In the genomic region with DNA sequence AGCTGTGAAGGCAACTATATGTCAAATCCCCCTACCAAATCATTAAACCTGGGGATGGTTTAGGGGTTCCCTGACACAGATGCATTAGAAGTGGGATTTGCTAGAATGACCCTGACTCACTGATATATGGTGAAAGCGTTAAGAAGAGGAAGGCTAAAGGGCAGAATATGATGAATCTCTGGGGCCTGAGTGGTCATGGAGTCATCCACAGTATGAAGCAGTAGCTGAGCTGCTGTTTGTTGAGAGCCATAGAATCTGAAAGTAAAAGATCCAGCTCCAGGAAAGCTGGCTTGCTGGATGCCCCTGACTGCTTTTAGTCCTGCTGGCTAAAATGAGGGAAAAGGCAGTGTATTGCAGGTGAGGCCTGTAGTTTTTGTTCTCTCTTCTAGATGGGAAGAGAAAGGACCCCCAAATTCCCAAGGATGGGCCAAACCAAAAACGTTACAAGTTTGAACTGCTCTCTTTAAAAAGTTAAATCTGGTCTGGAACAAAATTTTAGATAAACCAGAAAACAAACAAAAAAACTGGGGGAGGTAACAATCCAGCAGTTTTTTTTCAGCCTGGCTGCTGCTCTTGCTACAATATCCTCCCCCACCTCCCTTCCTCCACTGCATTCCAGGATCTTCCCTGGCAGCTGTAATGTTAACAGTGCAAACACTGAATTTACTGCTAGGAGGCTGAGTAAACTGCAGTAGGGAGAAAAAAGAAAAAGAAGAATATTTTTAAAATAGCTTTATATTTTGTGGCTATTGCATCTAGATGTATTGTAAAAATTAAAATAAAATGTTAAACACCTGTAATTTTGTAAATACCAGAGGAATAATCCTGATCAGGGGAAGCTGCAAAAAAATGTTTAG, we compare ENCODE assay signal across 15 cellular contexts. TPM values are rescaled to one million over a fixed set of nuclear protein-coding genes. Genes with fewer than 3 reads are reported as not detected.
DNase-seq lines count a peak whose midpoint lies in the region; ATAC-seq, FAIRE-seq and TF ChIP-seq lines count a peak whose summit lies in the region.
"Had no signal": no experiment of that assay in that cellular context is flagged by ENCODE, and none has a peak within 500 bp of the region (broad histone marks: within the 10 kb centered on the region; RNA-seq: fewer than 3 reads in every experiment).

No MANE protein-coding gene starts in this region.

- H3K27me3 Mint-ChIP-seq in activated T-cell treated with anti-CD3 and anti-CD28 coated beads, Interleukin-2, amount 50 U/mL, for 72 hours (ENCODE audit: low read depth): no peaks in the 10 kb centered on the region
- H3K27me3 Mint-ChIP-seq in activated T-cell treated with anti-CD3 and anti-CD28 coated beads, Interleukin-2, amount 50 U/mL, for 4 hours (ENCODE audit: low read depth): no peaks in the 10 kb centered on the region
- H3K27me3 Mint-ChIP-seq: central memory CD8-positive, alpha-beta T cell; naive B cell had no signal

- H3K27me3 ChIP-seq in upper lobe of right lung: no peaks in the 10 kb centered on the region

- H3K36me3 Mint-ChIP-seq in activated T-cell treated with anti-CD3 and anti-CD28 coated beads, Interleukin-2, amount 50 U/mL, for 72 hours (ENCODE audit: insufficient read depth in 2 of 2): peaks cover 7 to 31% of the 10 kb centered on the region in 2 donors
- H3K36me3 Mint-ChIP-seq in activated T-cell treated with anti-CD3 and anti-CD28 coated beads, Interleukin-2, amount 50 U/mL, for 4 hours (ENCODE audit: insufficient read depth): peaks cover 54% of the 10 kb centered on the region

- H3K4me1 Mint-ChIP-seq in activated T-cell treated with anti-CD3 and anti-CD28 coated beads, Interleukin-2, amount 50 U/mL, for 72 hours (ENCODE audit: low read depth): peaks cover 31% of the 10 kb centered on the region
- peaks cover 29% of the 10 kb centered on the region for H3K4me1 Mint-ChIP-seq in activated T-cell treated with anti-CD3 and anti-CD28 coated beads, Interleukin-2, amount 50 U/mL, for 4 hours (ENCODE audit: low read depth)

- H3K36me3 ChIP-seq in upper lobe of right lung: peaks cover 29% of the 10 kb centered on the region

- no peak for FAIRE-seq in RCC 7860 (lab: Jason Lieb, UNC)
- FAIRE-seq: GM18507 had no signal

- H3K9me3 Mint-ChIP-seq in activated T-cell treated with anti-CD3 and anti-CD28 coated beads, Interleukin-2, amount 50 U/mL, for 72 hours: peaks cover 0 to 2% of the 10 kb centered on the region in 2 donors
- H3K9me3 Mint-ChIP-seq in activated T-cell treated with anti-CD3 and anti-CD28 coated beads, Interleukin-2, amount 50 U/mL, for 4 hours: no peaks in the 10 kb centered on the region
- H3K9me3 Mint-ChIP-seq: central memory CD8-positive, alpha-beta T cell; naive B cell had no signal

- H3K27ac Mint-ChIP-seq in activated T-cell treated with anti-CD3 and anti-CD28 coated beads, Interleukin-2, amount 50 U/mL, for 72 hours: peak overlapping the region; percentile 24
- H3K27ac Mint-ChIP-seq: naive B cell had no signal

- intact Hi-C loops in upper lobe of right lung (cut with DNase I): no loop called here

- TF ChIP-seq CTCF in fibroblast of mammary gland (conservative IDR thresholded peaks at IDR 0.05; ENCODE audit: control insufficient read depth, insufficient read depth, low read depth, low read length) (no peak), upper lobe of right lung (IDR thresholded peaks at IDR 0.05) (no peak)

- no peak for DNase-seq in activated T-cell treated with anti-CD3 and anti-CD28 coated beads, Interleukin-2, amount 50 U/mL, for 72 hours
- DNase-seq in activated T-cell treated with anti-CD3 and anti-CD28 coated beads, Interleukin-2, amount 50 U/mL, for 4 hours: no peak
- DNase-seq in fibroblast of mammary gland (ENCODE audit: low read depth) (peak; percentile 72), mucosa of gallbladder (ENCODE audit: low spot score) (peak; percentile 48), upper lobe of right lung (no peak), MV-4-11 (lab: John Stamatoyannopoulos, UW) (no peak), HK-2 (ENCODE audit: unreplicated experiment) (no peak), RCC 7860 (ENCODE audit: low spot score) (no peak)
- DNase-seq: ACHN; activated CD4-positive, alpha-beta T cell treated with anti-CD3 and anti-CD28 coated beads, Interleukin-2, amount 50 U/mL, for 4 hours; KBM-7; naive B cell; OCI-M1 had no signal

- H3K4me3 ChIP-seq in fibroblast of mammary gland (ENCODE audit: control insufficient read depth, low read depth, low read length): no peak overlapping the region
- H3K4me3 ChIP-seq in upper lobe of right lung: no peak overlapping the region

- H3K4me1 ChIP-seq in upper lobe of right lung: peaks cover 46% of the 10 kb centered on the region

- peak overlapping the region; percentile 61 for H3K27ac ChIP-seq in upper lobe of right lung

- ATAC-seq in activated T-cell treated with anti-CD3 and anti-CD28 coated beads, Interleukin-2, amount 50 U/mL, for 72 hours (replicated peaks in 1 of 2): no peak
- ATAC-seq in activated T-cell treated with anti-CD3 and anti-CD28 coated beads, Interleukin-2, amount 50 U/mL, for 4 hours: no peak
- peak; percentile 60 for ATAC-seq in upper lobe of right lung

- H3K4me3 Mint-ChIP-seq in activated T-cell treated with anti-CD3 and anti-CD28 coated beads, Interleukin-2, amount 50 U/mL, for 72 hours: no peak overlapping the region
- H3K4me3 Mint-ChIP-seq in activated T-cell treated with anti-CD3 and anti-CD28 coated beads, Interleukin-2, amount 50 U/mL, for 4 hours: no peak overlapping the region
- H3K4me3 Mint-ChIP-seq: central memory CD8-positive, alpha-beta T cell; naive B cell had no signal

- no peaks in the 10 kb centered on the region for H3K9me3 ChIP-seq in upper lobe of right lung

RNA-seq across cellular contexts. Expression of a gene that starts 16.5 kb away (rescaled TPM):
- 10 to 100 TPM; 70.5 to 79.2 TPM for total RNA-seq in activated T-cell treated with anti-CD3 and anti-CD28 coated beads, Interleukin-2, amount 50 U/mL, for 72 hours
- total RNA-seq in activated T-cell treated with anti-CD3 and anti-CD28 coated beads, Interleukin-2, amount 50 U/mL, for 4 hours: 10 to 100 TPM; 55.7 to 72.6 (median 63.1) TPM
- total RNA-seq in mucosa of gallbladder (111 TPM), upper lobe of right lung (108 TPM)

Comparison
In these comparisons a context has a peak if more than half of its experiments do, and no peak if none do; other contexts are left out.
1. DNase-seq: peak in fibroblast of mammary gland (single experiment) and mucosa of gallbladder (single experiment); none in activated T-cell treated with anti-CD3 and anti-CD28 coated beads, Interleukin-2, amount 50 U/mL, for 72 hours (0 of 2), activated T-cell treated with anti-CD3 and anti-CD28 coated beads, Interleukin-2, amount 50 U/mL, for 4 hours (single experiment), upper lobe of right lung (single experiment), MV-4-11 (single experiment), HK-2 (single experiment) and RCC 7860 (single experiment).